Comparison of ENCODE assay signal across 10 cellular contexts in the genomic region with DNA sequence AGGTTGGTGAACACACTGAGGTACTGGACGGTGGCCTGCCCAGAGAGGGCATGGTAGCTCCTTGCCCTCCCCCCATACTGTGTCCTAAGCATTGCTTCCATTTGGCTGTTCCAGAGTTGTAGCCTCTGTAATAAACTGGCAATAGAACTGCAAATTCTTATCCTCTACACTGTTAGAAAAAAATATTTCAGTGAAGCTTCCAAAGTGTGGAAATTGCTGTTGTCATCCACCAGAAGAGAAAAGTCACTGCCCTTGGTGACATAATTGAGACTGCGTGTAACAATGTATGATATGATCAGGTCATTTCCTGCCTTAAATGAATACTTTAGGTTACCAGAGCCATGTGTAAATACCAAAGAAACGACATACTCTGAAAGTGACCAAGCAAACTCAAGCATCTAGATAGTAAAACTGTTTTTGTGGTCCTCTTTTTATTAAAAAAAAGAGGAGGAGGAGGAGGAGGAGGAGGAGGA.
DNase-seq lines count a peak whose midpoint lies in the region; ATAC-seq and TF ChIP-seq lines count a peak whose summit lies in the region.
"Had no signal": no experiment of that assay in that cellular context is flagged by ENCODE, and none has a peak within 500 bp of the region (broad histone marks: within the 10 kb centered on the region; RNA-seq: fewer than 3 reads in every experiment).

No MANE protein-coding gene starts in this region.

- H3K9me3 Mint-ChIP-seq in activated naive CD8-positive, alpha-beta T cell treated with anti-CD3 and anti-CD28 coated beads for 36 hours = no peaks in the 10 kb centered on the region
- no peaks in the 10 kb centered on the region for H3K9me3 Mint-ChIP-seq in immature natural killer cell
- H3K9me3 Mint-ChIP-seq in naive thymus-derived CD8-positive, alpha-beta T cell = no peaks in the 10 kb centered on the region

- TF ChIP-seq CTCF in AG09309 (IDR thresholded peaks at IDR 0.05; ENCODE audit: control insufficient read depth, insufficient read depth, low read depth, low read length, missing control alignments) = no peak
- no peak for TF ChIP-seq CTCF in HFF-Myc (IDR thresholded peaks at IDR 0.05; ENCODE audit: low read depth, low read length, missing control alignments)

- peaks cover 6% of the 10 kb centered on the region for H3K36me3 Mint-ChIP-seq in activated naive CD8-positive, alpha-beta T cell treated with anti-CD3 and anti-CD28 coated beads for 36 hours
- peaks cover 5 to 13% (median 6%) of the 10 kb centered on the region in 3 donors for H3K36me3 Mint-ChIP-seq in immature natural killer cell
- peaks cover 0 to 64% (median 7%) of the 10 kb centered on the region in 3 donors for H3K36me3 Mint-ChIP-seq in naive thymus-derived CD8-positive, alpha-beta T cell

- peak overlapping the region; percentile 74 for H3K27ac Mint-ChIP-seq in activated naive CD8-positive, alpha-beta T cell treated with anti-CD3 and anti-CD28 coated beads for 36 hours
- peak overlapping the region; percentile 40 to 80 (median 75) for H3K27ac Mint-ChIP-seq in immature natural killer cell
- peak overlapping the region in 5 of 10 donors; percentile 3 to 82 (median 52) for H3K27ac Mint-ChIP-seq in naive thymus-derived CD8-positive, alpha-beta T cell

- ATAC-seq in naive thymus-derived CD8-positive, alpha-beta T cell = no peak
- ATAC-seq in GM19023 (IDR thresholded peaks at IDR 0.05; ENCODE audit: unreplicated experiment) = no peak

- H3K4me1 Mint-ChIP-seq in activated naive CD8-positive, alpha-beta T cell treated with anti-CD3 and anti-CD28 coated beads for 36 hours = peaks cover 11% of the 10 kb centered on the region
- peaks cover 5 to 17% of the 10 kb centered on the region in 2 donors for H3K4me1 Mint-ChIP-seq in immature natural killer cell
- H3K4me1 Mint-ChIP-seq in naive thymus-derived CD8-positive, alpha-beta T cell = peaks cover 2 to 10% (median 6%) of the 10 kb centered on the region in 4 donors

- POLR2A ChIA-PET in naive thymus-derived CD8-positive, alpha-beta T cell (lab: Charles Lee) = no interaction called here

- DNase-seq in AG09309 (ENCODE audit: low read depth) (peak; percentile 42), HFF-Myc (ENCODE audit: extremely low read depth, low read depth) (peak; percentile 11), immature natural killer cell (peak in 2 of 3 donors; percentile 13 to 25), NCI-H1436 treated with DMSO at 0.1 percent for 48 hours (lab: John Stamatoyannopoulos, UW) (no peak), DMS153 (lab: John Stamatoyannopoulos, UW) (no peak)
- no peak for DNase-seq in activated naive CD8-positive, alpha-beta T cell treated with anti-CD3 and anti-CD28 coated beads for 36 hours
- no peak for DNase-seq in naive thymus-derived CD8-positive, alpha-beta T cell
- DNase-seq: hypothalamus had no signal

- no peak overlapping the region for H3K4me3 Mint-ChIP-seq in activated naive CD8-positive, alpha-beta T cell treated with anti-CD3 and anti-CD28 coated beads for 36 hours
- H3K4me3 Mint-ChIP-seq in immature natural killer cell = no peak overlapping the region
- H3K4me3 Mint-ChIP-seq in naive thymus-derived CD8-positive, alpha-beta T cell = no peak overlapping the region

- H3K4me3 ChIP-seq in AG09309 (ENCODE audit: control insufficient read depth, low read depth, low read length) (no peak overlapping the region), HFF-Myc (replicated peaks; ENCODE audit: low read depth, low read length) (no peak overlapping the region)
- H3K4me3 ChIP-seq: thoracic aorta had no signal

- H3K27me3 Mint-ChIP-seq in activated naive CD8-positive, alpha-beta T cell treated with anti-CD3 and anti-CD28 coated beads for 36 hours = no peaks in the 10 kb centered on the region
- H3K27me3 Mint-ChIP-seq in immature natural killer cell (ENCODE audit: low read depth in 3 of 3) = peaks cover 0 to 4% (median 1%) of the 10 kb centered on the region in 3 donors
- H3K27me3 Mint-ChIP-seq in naive thymus-derived CD8-positive, alpha-beta T cell = no peaks in the 10 kb centered on the region

Comparison
In these comparisons a context has a peak if more than half of its experiments do, and no peak if none do; other contexts are left out.
1. DNase-seq: peak in AG09309 (single experiment), HFF-Myc (single experiment) and immature natural killer cell (2 of 3); none in activated naive CD8-positive, alpha-beta T cell treated with anti-CD3 and anti-CD28 coated beads for 36 hours (single experiment), NCI-H1436 treated with DMSO at 0.1 percent for 48 hours (single experiment), naive thymus-derived CD8-positive, alpha-beta T cell (0 of 10) and DMS153 (single experiment).